Comparison of ENCODE assay signal across 17 cellular contexts in genomic region chr1:85363526-85363925, GRCh38.
"Had no signal": no experiment of that assay in that cellular context is flagged by ENCODE, and none has a peak within 500 bp of the region (broad histone marks: within the 10 kb centered on the region; RNA-seq: fewer than 3 reads in every experiment).

No MANE protein-coding gene starts in this region.

- H3K27ac Mint-ChIP-seq: activated naive CD4-positive, alpha-beta T cell treated with anti-CD3 and anti-CD28 coated beads, Interleukin-2, amount 50 U/mL, for 24 hours; dendritic cell treated with granulocyte-macrophage colony-stimulating factor and Interleukin-4, amounts not matched to agents 40 ng/mL and 50 ng/mL, for 4 days; effector memory CD8-positive, alpha-beta T cell; immature natural killer cell; natural killer cell had no signal

- H3K4me1 Mint-ChIP-seq: activated naive CD4-positive, alpha-beta T cell treated with anti-CD3 and anti-CD28 coated beads, Interleukin-2, amount 50 U/mL, for 24 hours; central memory CD8-positive, alpha-beta T cell; immature natural killer cell; natural killer cell had no signal

- DNase-seq: activated CD4-positive, CD25-positive, alpha-beta regulatory T cell; activated T-cell treated with anti-CD3 and anti-CD28 coated beads, Interleukin-2, amount 50 U/mL, for 1 hour; amygdala; effector memory CD8-positive, alpha-beta T cell; immature natural killer cell; mammary epithelial cell; mucosa of descending colon; natural killer cell; nucleus accumbens; psoas muscle; sigmoid colon; stimulated activated CD4-positive, alpha-beta T cell treated with anti-CD3 and anti-CD28 coated beads, Interleukin-2, amount 100 ng/mL, for 48 hours; stimulated activated naive CD8-positive, alpha-beta T cell treated with anti-CD3 and anti-CD28 coated beads, Interleukin-15, Interleukin-2, amounts not matched to agents 100 U/mL and 50 U/mL, for 24 hours; upper lobe of left lung had no signal

- H3K27me3 Mint-ChIP-seq: dendritic cell treated with granulocyte-macrophage colony-stimulating factor and Interleukin-4, amounts not matched to agents 40 ng/mL and 50 ng/mL, for 4 days had no signal

- H3K9me3 Mint-ChIP-seq: activated naive CD4-positive, alpha-beta T cell treated with anti-CD3 and anti-CD28 coated beads, Interleukin-2, amount 50 U/mL, for 24 hours; central memory CD8-positive, alpha-beta T cell; dendritic cell treated with granulocyte-macrophage colony-stimulating factor and Interleukin-4, amounts not matched to agents 40 ng/mL and 50 ng/mL, for 4 days; effector memory CD8-positive, alpha-beta T cell; immature natural killer cell; natural killer cell had no signal

- H3K4me3 Mint-ChIP-seq: activated naive CD4-positive, alpha-beta T cell treated with anti-CD3 and anti-CD28 coated beads, Interleukin-2, amount 50 U/mL, for 24 hours; central memory CD8-positive, alpha-beta T cell; dendritic cell treated with granulocyte-macrophage colony-stimulating factor and Interleukin-4, amounts not matched to agents 40 ng/mL and 50 ng/mL, for 4 days; effector memory CD8-positive, alpha-beta T cell; immature natural killer cell; natural killer cell had no signal

- ATAC-seq: effector memory CD8-positive, alpha-beta T cell; mucosa of descending colon; natural killer cell; stimulated activated naive CD8-positive, alpha-beta T cell treated with anti-CD3 and anti-CD28 coated beads, Interleukin-15, Interleukin-2, amounts not matched to agents 100 U/mL and 50 U/mL, for 24 hours had no signal

- H3K36me3 Mint-ChIP-seq: activated naive CD4-positive, alpha-beta T cell treated with anti-CD3 and anti-CD28 coated beads, Interleukin-2, amount 50 U/mL, for 24 hours; immature natural killer cell; natural killer cell had no signal
